In genomic region chr16:27321013-27321960, GRCh38 we compare ENCODE assay signal across 9 cellular contexts. TPM values are rescaled to one million over a fixed set of nuclear protein-coding genes. Genes with fewer than 3 reads are reported as not detected.
DNase-seq lines count a peak whose midpoint lies in the region; TF ChIP-seq lines count a peak whose summit lies in the region.
"Had no signal": no experiment of that assay in that cellular context is flagged by ENCODE, and none has a peak within 500 bp of the region (broad histone marks: within the 10 kb centered on the region; RNA-seq: fewer than 3 reads in every experiment).

No MANE protein-coding gene starts in this region.

- H3K4me2 ChIP-seq in SU-DHL-6 (ENCODE audit: low read depth, low read length, poor library complexity, severe bottlenecking): peak overlapping the region; percentile 18

- H3K9ac ChIP-seq in SU-DHL-6 (ENCODE audit: low read length) (no peak overlapping the region), skeletal muscle tissue (ENCODE audit: low read depth in 1 of 3, low read length in 3 of 3) (no peak overlapping the region)

- H3K4me1 ChIP-seq in esophagus (ENCODE audit: control insufficient read depth in 2 of 2, insufficient read depth in 2 of 2, low read length in 1 of 2): peaks cover 5 to 31% of the 10 kb centered on the region in 2 donors
- H3K4me1 ChIP-seq in skeletal muscle tissue (ENCODE audit: control insufficient read depth in 3 of 3, insufficient read depth in 3 of 3, low read length in 3 of 3): peaks cover 3 to 32% (median 9%) of the 10 kb centered on the region in 3 donors

- H3K27ac ChIP-seq in SU-DHL-6 (ENCODE audit: low read depth, low read length) (no peak overlapping the region; the same call in 1 of the 2 replicates), esophagus (ENCODE audit: low read depth in 2 of 2, low read length in 1 of 2) (peak overlapping the region; percentile 78 to 91), skeletal muscle tissue (ENCODE audit: low read depth, low read length) (peak overlapping the region; percentile 36)

- H4K20me1 ChIP-seq in SU-DHL-6 (ENCODE audit: low read depth, low read length): peaks cover 35% of the 10 kb centered on the region

- no peaks in the 10 kb centered on the region for H3K9me2 ChIP-seq in SU-DHL-6 (replicated peaks; ENCODE audit: insufficient read depth, low read length)

- peaks cover 32% of the 10 kb centered on the region for H3F3A ChIP-seq in SU-DHL-6 (ENCODE audit: insufficient read depth)

- H3K9me3 ChIP-seq in SU-DHL-6 (ENCODE audit: insufficient read depth, low read length) (no peaks in the 10 kb centered on the region), esophagus (ENCODE audit: control insufficient read depth in 2 of 2, insufficient read depth in 1 of 2, low read depth in 1 of 2, low read length in 1 of 2) (no peaks in the 10 kb centered on the region), skeletal muscle tissue (ENCODE audit: control insufficient read depth in 3 of 3, low read length in 3 of 3) (no peaks in the 10 kb centered on the region)

- DNase-seq in HCEC 1CT (peak; percentile 25), hypothalamus (lab: John Stamatoyannopoulos, UW) (no peak), iPS-NIHi7 (ENCODE audit: extremely low spot score) (no peak), pons (ENCODE audit: low spot score) (no peak)
- DNase-seq: central memory CD4-positive, alpha-beta T cell; NCI-H2081 treated with DMSO at 0.1 percent for 48 hours had no signal

- H3K27me3 ChIP-seq in SU-DHL-6 (ENCODE audit: low read length) (no peaks in the 10 kb centered on the region), esophagus (ENCODE audit: control insufficient read depth in 1 of 2, insufficient read depth in 2 of 2, low read length in 2 of 2) (no peaks in the 10 kb centered on the region), skeletal muscle tissue (ENCODE audit: control insufficient read depth in 3 of 3, insufficient read depth in 3 of 3, low read length in 3 of 3) (peaks cover 0 to 2% (median 0%) of the 10 kb centered on the region in 3 donors)

- peaks cover 100% of the 10 kb centered on the region for H3K79me2 ChIP-seq in SU-DHL-6 (ENCODE audit: insufficient read depth, low read length)

- peaks cover 5% of the 10 kb centered on the region; the same call in 1 of the 2 replicates for H3K36me3 ChIP-seq in SU-DHL-6 (ENCODE audit: low read length)
- H3K36me3 ChIP-seq in esophagus (ENCODE audit: control insufficient read depth in 2 of 2, insufficient read depth in 2 of 2, low read length in 1 of 2): peaks cover 0 to 3% of the 10 kb centered on the region in 2 donors
- H3K36me3 ChIP-seq in skeletal muscle tissue (ENCODE audit: control insufficient read depth in 3 of 3, insufficient read depth in 3 of 3, low read length in 3 of 3): no peaks in the 10 kb centered on the region

- H3K4me3 ChIP-seq in SU-DHL-6 (ENCODE audit: insufficient read depth, low read length, poor library complexity, severe bottlenecking) (no peak overlapping the region), esophagus (ENCODE audit: low read depth in 1 of 2, low read length in 2 of 2) (no peak overlapping the region), skeletal muscle tissue (ENCODE audit: low read length in 3 of 3) (no peak overlapping the region)

- 61 to 74% methylated on average over 7 of the region's 7 CpGs for WGBS in esophagus, 2 donors

- no peak for TF ChIP-seq CTCF in SU-DHL-6 (IDR thresholded peaks at IDR 0.05; ENCODE audit: insufficient read depth, low read length, poor library complexity, severe bottlenecking)

- H2AFZ ChIP-seq in SU-DHL-6 (ENCODE audit: low read depth, low read length, severe bottlenecking): no peak overlapping the region

RNA-seq across cellular contexts. Expression of gene IL4R, which starts 7.5 kb away (rescaled TPM):
- 10 to 100 TPM; 51.1 to 60.0 TPM for polyA plus RNA-seq in esophagus
- total RNA-seq in skeletal muscle tissue: 7.8 TPM

RNA-seq across cellular contexts. Expression of gene NSMCE1, which starts 52.7 kb away (rescaled TPM):
- polyA plus RNA-seq in esophagus: 10 to 100 TPM; 29.0 to 47.1 TPM
- total RNA-seq in skeletal muscle tissue: 51.7 TPM
